18 cellular contexts compared by ENCODE assay signal in the genomic region with DNA sequence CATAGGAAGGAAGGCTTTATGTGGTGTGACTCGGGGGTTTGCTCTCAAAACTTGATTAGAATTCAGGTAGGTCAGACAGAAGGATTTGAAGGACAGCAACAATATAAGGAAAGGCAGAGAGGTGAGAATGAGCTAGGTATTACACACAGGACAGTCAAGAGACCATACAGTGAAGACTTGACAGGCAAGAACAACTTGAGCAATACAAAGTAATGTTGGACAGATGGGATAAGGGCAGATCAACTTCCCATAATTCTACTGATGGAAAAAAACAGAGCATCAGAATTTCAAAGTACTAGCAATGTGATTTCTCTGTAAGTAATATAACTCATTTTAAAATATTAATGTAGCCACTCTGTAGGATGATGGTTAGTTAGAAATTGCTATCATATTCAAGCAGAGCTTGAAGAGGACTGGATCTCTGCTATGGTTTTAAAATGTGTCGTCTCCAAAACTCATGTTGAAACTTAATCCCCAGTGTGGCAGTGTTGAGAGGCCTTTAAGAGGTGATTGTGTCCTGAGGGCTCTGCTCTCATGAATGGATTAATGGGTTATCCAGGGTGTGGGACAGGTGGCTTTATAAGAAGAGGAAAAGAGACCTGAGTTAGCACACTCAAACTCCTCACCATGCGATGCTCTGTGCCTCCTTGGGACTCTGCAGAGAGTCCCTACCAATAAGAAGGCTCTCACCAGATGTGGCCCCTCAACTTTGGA. TPM values are rescaled to one million over a fixed set of nuclear protein-coding genes. Genes with fewer than 3 reads are reported as not detected.
DNase-seq lines count a peak whose midpoint lies in the region; ATAC-seq, FAIRE-seq and TF ChIP-seq lines count a peak whose summit lies in the region.
"Had no signal": no experiment of that assay in that cellular context is flagged by ENCODE, and none has a peak within 500 bp of the region (broad histone marks: within the 10 kb centered on the region; RNA-seq: fewer than 3 reads in every experiment).

No MANE protein-coding gene starts in this region.

- no peak overlapping the region for H2BK12ac ChIP-seq in H1 (ENCODE audit: low read depth, low read length)

- TF ChIP-seq CTCF in H1 (IDR thresholded peaks at IDR 0.05; ENCODE audit: control extremely low read depth in 1 of 3, insufficient read depth in 1 of 3, low read depth in 1 of 3, low read length in 3 of 3) = no peak

- POLR2A ChIA-PET in H1 (lab: Charles Lee; ENCODE audit: partially characterized antibody) = interaction anchor here (1.0 to 1.7 kb wide), 2 partner anchors 22 to 24 kb away, joined by 3 to 5 read pairs; no protein-coding TSS in a partner anchor

- H3K4me3 ChIP-seq in H1 (ENCODE audit: extremely low read depth in 1 of 4, insufficient read depth in 2 of 4, low read depth in 3 of 4, low read length in 4 of 4) = no peak overlapping the region
- H3K4me3 ChIP-seq: A549; BLaER1 treated with 17β-estradiol and CSF1 and Interleukin-3, amounts not matched to agents 10 nM and 100 nM; Peyer's patch had no signal

- no peak for TF ChIP-seq POLR2A in H1 (IDR thresholded peaks at IDR 0.05; ENCODE audit: control extremely low read depth in 1 of 2, low read depth in 2 of 2, low read length in 2 of 2)

- H3K9me3 ChIP-seq in H1 (ENCODE audit: insufficient read depth in 2 of 2, low read depth in 1 of 2, low read length in 1 of 2) = no peaks in the 10 kb centered on the region
- H3K9me3 ChIP-seq: A549; BLaER1 treated with 17β-estradiol and CSF1 and Interleukin-3, amounts not matched to agents 10 nM and 100 nM; Peyer's patch; SK-N-SH had no signal

- no peak overlapping the region for H2BK5ac ChIP-seq in H1 (ENCODE audit: low read depth, low read length)

- no peak overlapping the region for H3K18ac ChIP-seq in H1 (ENCODE audit: extremely low read depth, low read length)

- no peak for FAIRE-seq in H1 (lab: Jason Lieb, UNC)
- FAIRE-seq: A549 had no signal

- H3K79me2 ChIP-seq in H1 (ENCODE audit: control insufficient read depth in 1 of 2, insufficient read depth in 2 of 2, low read length in 2 of 2) = no peaks in the 10 kb centered on the region

- H3K27me3 ChIP-seq in H1 (replicated peaks in 1 of 4; ENCODE audit: control insufficient read depth in 3 of 4, extremely low read depth in 1 of 4, insufficient read depth in 3 of 4, low read length in 3 of 4) = no peaks in the 10 kb centered on the region
- H3K27me3 ChIP-seq: BLaER1 treated with 17β-estradiol and CSF1 and Interleukin-3, amounts not matched to agents 10 nM and 100 nM; Peyer's patch had no signal

- H3K27ac ChIP-seq in H1 (ENCODE audit: low read depth, low read length) = no peak overlapping the region
- H3K27ac ChIP-seq: A549; BLaER1 treated with 17β-estradiol and CSF1 and Interleukin-3, amounts not matched to agents 10 nM and 100 nM; Peyer's patch had no signal

- TF ChIP-seq EP300 in H1 (IDR thresholded peaks at IDR 0.05; ENCODE audit: borderline replicate concordance in 1 of 2, low read depth in 2 of 2, low read length in 2 of 2) = no peak

- no peak for ATAC-seq in HG03280 (IDR thresholded peaks at IDR 0.05; ENCODE audit: unreplicated experiment)
- ATAC-seq in GM21381 (IDR thresholded peaks at IDR 0.05; ENCODE audit: unreplicated experiment) = no peak
- ATAC-seq in HG03045 (IDR thresholded peaks at IDR 0.05; ENCODE audit: unreplicated experiment) = no peak

- no peaks in the 10 kb centered on the region for H3K36me3 ChIP-seq in H1 (ENCODE audit: control insufficient read depth in 2 of 4, insufficient read depth in 4 of 4, low read length in 3 of 4)
- H3K36me3 ChIP-seq: BLaER1 treated with 17β-estradiol and CSF1 and Interleukin-3, amounts not matched to agents 10 nM and 100 nM; Peyer's patch had no signal

- no peaks in the 10 kb centered on the region for H3K79me1 ChIP-seq in H1 (ENCODE audit: low read depth, low read length)

- no peak overlapping the region for H2AK5ac ChIP-seq in H1 (ENCODE audit: low read depth, low read length)

- no peak for TF ChIP-seq RAD21 in H1 (IDR thresholded peaks at IDR 0.05 in 1 of 2, conservative IDR thresholded peaks at IDR 0.05 in 1 of 2; ENCODE audit: low read depth in 2 of 2, low read length in 2 of 2)

- no peak overlapping the region for H2BK20ac ChIP-seq in H1 (ENCODE audit: low read length)

- DNase-seq in NCI-H82 (lab: John Stamatoyannopoulos, UW) = peak; percentile 66
- no peak for DNase-seq in NCI-H82 treated with DMSO at 0.1 percent for 48 hours (lab: John Stamatoyannopoulos, UW; ENCODE audit: unreplicated experiment)
- peak; percentile 49 for DNase-seq in NCI-H510A (lab: John Stamatoyannopoulos, UW)
- DNase-seq in H1 (ENCODE audit: low read depth in 1 of 2, low spot score in 2 of 2) = no peak
- DNase-seq: H9, Kasumi-1, NCI-H1105, NCI-H1930, NCI-H226, Peyer's patch, SHP77, SK-N-SH, T-helper 1 cell had no signal

- H4K20me1 ChIP-seq in H1 (replicated peaks in 1 of 2; ENCODE audit: control insufficient read depth in 1 of 2, insufficient read depth in 2 of 2, low read length in 2 of 2) = no peaks in the 10 kb centered on the region
- H4K20me1 ChIP-seq: BLaER1 treated with 17β-estradiol and CSF1 and Interleukin-3, amounts not matched to agents 10 nM and 100 nM had no signal

- H3K23me2 ChIP-seq in H1 (ENCODE audit: low read depth, low read length) = no peaks in the 10 kb centered on the region; the same call in 1 of the 2 replicates

- H2BK120ac ChIP-seq in H1 (replicated peaks; ENCODE audit: low read depth, low read length) = no peak overlapping the region

- H2BK15ac ChIP-seq in H1 (ENCODE audit: low read length) = no peak overlapping the region

- no peak overlapping the region for H4K91ac ChIP-seq in H1 (replicated peaks; ENCODE audit: insufficient read length, low read length)

- no peak overlapping the region for H3K4ac ChIP-seq in H1 (replicated peaks; ENCODE audit: insufficient read length, low read depth, low read length)

- no peak overlapping the region for H3K23ac ChIP-seq in H1 (ENCODE audit: insufficient read length)

- H4K5ac ChIP-seq in H1 (ENCODE audit: insufficient read length, low read depth, low read length) = no peak overlapping the region

- H3K4me1 ChIP-seq in H1 (replicated peaks in 1 of 4; ENCODE audit: control insufficient read depth in 3 of 4, insufficient read depth in 4 of 4, low read length in 3 of 4) = no peaks in the 10 kb centered on the region
- H3K4me1 ChIP-seq: A549, Peyer's patch had no signal

- 0 out of 2 replicates have a peak overlapping the region, but pooled peaks have one; percentile 24 for H2AFZ ChIP-seq in H1 (ENCODE audit: low read length)

- no peak overlapping the region for H4K8ac ChIP-seq in H1 (ENCODE audit: extremely low read depth, insufficient read depth, low read length)

- CTCF ChIA-PET in H1 (lab: Charles Lee; ENCODE audit: partially characterized antibody) = interaction anchor here (0.8 to 1.4 kb wide), 7 partner anchors 9 to 512 kb away, joined by 3 to 4 read pairs (median 3); no protein-coding TSS in a partner anchor

- no peak overlapping the region for H3K14ac ChIP-seq in H1 (ENCODE audit: insufficient read length)

- 90% methylated on average over 3 of the region's 3 CpGs; no CpG with 5 or more reads in 1 of the 2 experiments for WGBS in H1 (ENCODE audit: extremely low coverage in 1 of 2, insufficient coverage in 1 of 2, insufficient read length in 1 of 2, insufficient replicate concordance in 2 of 2, low coverage in 1 of 2, low lambda C conversion rate in 2 of 2, missing lambda C conversion rate in 1 of 2), 2 experiments

- no peak overlapping the region for H3K56ac ChIP-seq in H1 (replicated peaks; ENCODE audit: insufficient read length, low read depth, low read length)

- no peak overlapping the region for H3K9ac ChIP-seq in H1 (replicated peaks in 1 of 4; ENCODE audit: extremely low read depth in 1 of 4, low read depth in 3 of 4, low read length in 3 of 4)
- H3K9ac ChIP-seq: BLaER1 treated with 17β-estradiol and CSF1 and Interleukin-3, amounts not matched to agents 10 nM and 100 nM; SK-N-SH had no signal

- H3K4me2 ChIP-seq in H1 (ENCODE audit: insufficient read depth in 1 of 2, low read depth in 2 of 2, low read length in 2 of 2) = no peak overlapping the region
- H3K4me2 ChIP-seq: A549, SK-N-SH had no signal

TF ChIP-seq in H1, 55 proteins besides CTCF, POLR2A, EP300 and RAD21:
- TF ChIP-seq KDM1A (IDR thresholded peaks at IDR 0.05; ENCODE audit: borderline replicate concordance, low read length) (no peak), POU5F1 (IDR thresholded peaks at IDR 0.05; ENCODE audit: low read depth, low read length) (no peak), MAFK (IDR thresholded peaks at IDR 0.05; ENCODE audit: low read depth, low read length) (no peak), GTF2F1 (IDR thresholded peaks at IDR 0.05; ENCODE audit: borderline replicate concordance, low read depth, low read length) (no peak), CREB1 (IDR thresholded peaks at IDR 0.05) (no peak), SAP30 (IDR thresholded peaks at IDR 0.05; ENCODE audit: insufficient read depth, insufficient replicate concordance, low read length) (no peak)

RNA-seq across cellular contexts. Expression of a gene that starts 22.4 kb away (rescaled TPM):
- 49.5 and 57.9 TPM in 2 replicates for total RNA-seq in H1 (2021; fragmentation: NEBNext Ultra II Directional; extraction: Animal tissue kit (Norgen Biotek cat#: 25700))
- polyA plus RNA-seq in H1 (2011; rRNA removed) = 4.7 and 6.4 TPM in 2 replicates
- 10.4 TPM for polyA plus RNA-seq in H1 (2011; cell fraction: cytosol; rRNA removed)
- polyA plus RNA-seq in H1 (2011; cell fraction: nucleus; rRNA removed) = 5.9 TPM
- polyA plus RNA-seq in H1 (2012, experiment 1 of 2) = 21.9 to 36.2 TPM (median 26.3 TPM) in 4 replicates
- polyA plus RNA-seq in H1 (2012, experiment 2 of 2) = 2.2 TPM
- 58.6 TPM for polyA plus RNA-seq in H1 (2013, experiment 1 of 2)
- 57.6 TPM for polyA plus RNA-seq in H1 (2013, experiment 2 of 2)
- 15.7 and 29.8 TPM in 2 replicates for polyA minus RNA-seq in H1 (2011; rRNA and poly(A)+ RNA removed)
- 39.7 TPM for polyA minus RNA-seq in H1 (2011; cell fraction: cytosol; rRNA and poly(A)+ RNA removed)
- polyA minus RNA-seq in H1 (2011; cell fraction: nucleus; rRNA and poly(A)+ RNA removed) = 48.4 TPM

Comparison
In these comparisons a context has a peak if more than half of its experiments do, and no peak if none do; other contexts are left out.
1. DNase-seq: peak in NCI-H82 (single experiment) and NCI-H510A (single experiment); none in NCI-H82 treated with DMSO at 0.1 percent for 48 hours (single experiment) and H1 (0 of 2).